Comparison of ENCODE assay signal across 18 cellular contexts in the genomic region with DNA sequence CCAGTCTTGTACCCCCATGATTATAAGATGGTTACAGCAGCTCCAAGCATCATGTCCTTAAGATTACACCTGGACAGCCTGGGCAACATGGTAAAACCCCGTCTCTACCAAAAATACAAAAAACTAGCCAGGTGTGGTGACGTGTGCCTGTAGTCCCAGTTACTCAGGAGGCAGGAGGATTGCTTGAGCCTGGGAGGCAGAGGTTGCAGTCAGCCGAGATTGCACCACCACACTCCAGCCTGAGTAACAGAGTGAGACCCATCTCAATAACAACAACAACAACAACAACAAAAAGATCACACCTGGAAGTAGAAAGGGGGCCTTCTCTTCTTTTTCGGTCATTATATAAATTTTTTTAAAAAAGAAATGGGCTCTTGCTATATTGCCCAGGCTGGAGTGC.
"Had no signal": no experiment of that assay in that cellular context is flagged by ENCODE, and none has a peak within 500 bp of the region (broad histone marks: within the 10 kb centered on the region; RNA-seq: fewer than 3 reads in every experiment).

No MANE protein-coding gene starts in this region.

- DNase-seq: caudate nucleus; cortex of kidney; dorsolateral prefrontal cortex; effector CD8-positive, alpha-beta T cell; foreskin melanocyte; heart left ventricle; hippocampal formation; mucosa of descending colon; naive thymus-derived CD8-positive, alpha-beta T cell; right cardiac atrium; small intestine; stimulated activated CD4-positive, alpha-beta T cell treated with anti-CD3 and anti-CD28 coated beads, Interleukin-4, amount 100 ng/mL, for 1 hour; stimulated activated CD8-positive, alpha-beta memory T cell treated with anti-CD3 and anti-CD28 coated beads, Interleukin-4, amount 100 ng/mL, for 48 hours; stimulated activated naive CD8-positive, alpha-beta T cell treated with anti-CD3 and anti-CD28 coated beads, Interleukin-15, Interleukin-2, amounts not matched to agents 100 U/mL and 50 U/mL, for 24 hours; testis; transverse colon had no signal

- H3K4me3 Mint-ChIP-seq: naive thymus-derived CD8-positive, alpha-beta T cell; stimulated activated effector memory CD8-positive, alpha-beta T cell treated with anti-CD3 and anti-CD28 coated beads, Interleukin-12 subunit alpha, Interleukin-12 subunit beta, amount 100 ng/mL, for 72 hours had no signal

- H3K36me3 ChIP-seq: heart left ventricle, transverse colon had no signal

- H3K27me3 ChIP-seq: dorsolateral prefrontal cortex, heart left ventricle, testis, transverse colon had no signal

- FAIRE-seq: small intestine had no signal

- H3K4me1 ChIP-seq: testis had no signal

- H3K27ac Mint-ChIP-seq: naive thymus-derived CD8-positive, alpha-beta T cell; stimulated activated effector memory CD8-positive, alpha-beta T cell treated with anti-CD3 and anti-CD28 coated beads, Interleukin-12 subunit alpha, Interleukin-12 subunit beta, amount 100 ng/mL, for 72 hours had no signal

- H3K27ac ChIP-seq: dorsolateral prefrontal cortex, heart left ventricle, testis, transverse colon had no signal

- H3K36me3 Mint-ChIP-seq: stimulated activated effector memory CD8-positive, alpha-beta T cell treated with anti-CD3 and anti-CD28 coated beads, Interleukin-12 subunit alpha, Interleukin-12 subunit beta, amount 100 ng/mL, for 72 hours had no signal

- H3K4me3 ChIP-seq: dorsolateral prefrontal cortex, heart left ventricle, mucosa of descending colon, testis, transverse colon had no signal

- ATAC-seq: heart left ventricle; left lobe of liver; mucosa of descending colon; naive thymus-derived CD8-positive, alpha-beta T cell; right cardiac atrium; stimulated activated effector memory CD8-positive, alpha-beta T cell treated with anti-CD3 and anti-CD28 coated beads, Interleukin-12 subunit alpha, Interleukin-12 subunit beta, amount 100 ng/mL, for 72 hours; stimulated activated naive CD8-positive, alpha-beta T cell treated with anti-CD3 and anti-CD28 coated beads, Interleukin-15, Interleukin-2, amounts not matched to agents 100 U/mL and 50 U/mL, for 24 hours had no signal

- H3K9me3 Mint-ChIP-seq: naive thymus-derived CD8-positive, alpha-beta T cell; stimulated activated effector memory CD8-positive, alpha-beta T cell treated with anti-CD3 and anti-CD28 coated beads, Interleukin-12 subunit alpha, Interleukin-12 subunit beta, amount 100 ng/mL, for 72 hours had no signal

- H3K9me3 ChIP-seq: heart left ventricle, mucosa of descending colon, testis, transverse colon had no signal
